In the genomic region with DNA sequence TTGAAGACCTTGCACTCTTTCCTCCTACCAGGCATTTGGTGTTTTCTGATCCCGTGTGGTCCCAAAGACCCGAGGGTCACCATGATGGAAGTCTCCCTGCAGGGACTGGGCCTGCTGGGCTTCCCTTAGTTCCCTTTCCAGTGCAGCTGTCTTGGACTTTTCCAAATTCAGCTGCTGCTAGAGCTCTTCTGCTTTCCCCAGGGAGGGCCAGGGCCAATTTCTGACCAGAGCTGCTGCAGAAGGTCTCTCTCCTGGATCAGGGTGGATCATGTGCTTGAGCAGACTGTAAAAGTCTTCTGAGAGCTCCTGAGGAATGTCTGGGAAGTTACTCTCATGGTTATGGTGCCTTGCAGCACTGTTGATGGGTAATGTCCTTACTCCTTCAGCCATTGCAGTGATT, we compare ENCODE assay signal across 22 cellular contexts. TPM values are rescaled to one million over a fixed set of nuclear protein-coding genes. Genes with fewer than 3 reads are reported as not detected.
DNase-seq lines count a peak whose midpoint lies in the region; ATAC-seq and TF ChIP-seq lines count a peak whose summit lies in the region.
"Had no signal": no experiment of that assay in that cellular context is flagged by ENCODE, and none has a peak within 500 bp of the region (broad histone marks: within the 10 kb centered on the region; RNA-seq: fewer than 3 reads in every experiment).

No MANE protein-coding gene starts in this region.

- peak overlapping the region; percentile 20; the same call in 1 of the 2 replicates for H3K4me3 ChIP-seq in BLaER1
- H3K4me3 ChIP-seq in SJCRH30, result no peak overlapping the region
- no peak overlapping the region for H3K4me3 ChIP-seq in prostate gland
- H3K4me3 ChIP-seq in H7 (ENCODE audit: insufficient read depth, low read depth, low read length), result no peak overlapping the region
- H3K4me3 ChIP-seq: A549 had no signal

- no peak for ATAC-seq in GM18907 (IDR thresholded peaks at IDR 0.05; ENCODE audit: unreplicated experiment)
- ATAC-seq: A549 had no signal

- no peak overlapping the region for H3K27ac Mint-ChIP-seq in nephron progenitor cell
- H3K27ac Mint-ChIP-seq: B cell; CD4-positive, alpha-beta T cell; IgD-negative memory B cell had no signal

- H3K27ac ChIP-seq in BLaER1, result peak overlapping the region; percentile 82
- no peak overlapping the region for H3K27ac ChIP-seq in SJCRH30
- peak overlapping the region; percentile 62 to 76 for H3K27ac ChIP-seq in prostate gland
- H3K27ac ChIP-seq: A549 had no signal

- no peak for TF ChIP-seq POLR2A in prostate gland (IDR thresholded peaks at IDR 0.05)

- no peaks in the 10 kb centered on the region for H4K20me1 ChIP-seq in BLaER1

- peak overlapping the region; percentile 73 for H3K4me2 ChIP-seq in BLaER1
- H3K4me2 ChIP-seq: A549, SK-N-SH had no signal

- H3K9me3 ChIP-seq in BLaER1 (peaks cover 58% of the 10 kb centered on the region), SJCRH30 (replicated peaks) (peaks cover 8% of the 10 kb centered on the region; the same call in 1 of the 2 replicates), prostate gland (no peaks in the 10 kb centered on the region)
- H3K9me3 ChIP-seq: A549, SK-N-SH had no signal

- TF ChIP-seq CTCF in GM20000 (IDR thresholded peaks at IDR 0.05; ENCODE audit: extremely low read depth, missing control alignments) (peak; percentile 4), prostate gland (IDR thresholded peaks at IDR 0.05) (no peak), nephron progenitor cell (IDR thresholded peaks at IDR 0.05) (no peak)

- no peaks in the 10 kb centered on the region for H3K27me3 Mint-ChIP-seq in nephron progenitor cell (ENCODE audit: low read depth, poor library complexity)
- H3K27me3 Mint-ChIP-seq: CD4-positive, alpha-beta T cell; IgD-negative memory B cell had no signal

- peaks cover 60% of the 10 kb centered on the region for H3K4me1 Mint-ChIP-seq in nephron progenitor cell

- H3K36me3 Mint-ChIP-seq in nephron progenitor cell (ENCODE audit: low read depth), result peaks cover 77% of the 10 kb centered on the region

- H3K9ac ChIP-seq in BLaER1, result no peak overlapping the region
- H3K9ac ChIP-seq: SK-N-SH had no signal

- DNase-seq in GM20000 (ENCODE audit: low spot score) (no peak), SJCRH30 (peak; percentile 34 to 45), prostate gland (ENCODE audit: low spot score) (no peak), nephron progenitor cell (no peak), activated gamma-delta T cell (lab: John Stamatoyannopoulos, UW) (no peak), H7 (no peak)
- DNase-seq: CD4-positive, alpha-beta T cell; COR-L47; DMS79; GOT3; NCI-H1694 treated with DMSO at 0.1 percent for 48 hours; NCI-H2081 treated with DMSO at 0.1 percent for 48 hours; NCI-H2171 treated with DMSO at 0.1 percent for 48 hours; NCI-H524 treated with DMSO at 0.1 percent for 48 hours; OCI-M1; SHP77 treated with DMSO at 0.1 percent for 48 hours; SK-N-SH had no signal

- H3K4me1 ChIP-seq in BLaER1 (peaks cover 92% of the 10 kb centered on the region), SJCRH30 (peaks cover 8% of the 10 kb centered on the region; the same call in 1 of the 2 replicates), prostate gland (replicated peaks) (peaks cover 25% of the 10 kb centered on the region)

- H3K27me3 ChIP-seq in BLaER1 (no peaks in the 10 kb centered on the region), SJCRH30 (no peaks in the 10 kb centered on the region), prostate gland (replicated peaks; ENCODE audit: insufficient read depth) (no peaks in the 10 kb centered on the region), H7 (ENCODE audit: control insufficient read depth, insufficient read depth, low read length) (no peaks in the 10 kb centered on the region)

- H3K4me3 Mint-ChIP-seq in nephron progenitor cell, result no peak overlapping the region
- H3K4me3 Mint-ChIP-seq: B cell; CD4-positive, alpha-beta T cell; IgD-negative memory B cell had no signal

- WGBS in prostate gland, result 78% methylated on average over 2 of the region's 2 CpGs

- intact Hi-C loops in prostate gland (cut with DNase I), result no loop called here

- peaks cover 41% of the 10 kb centered on the region for H3K9me3 Mint-ChIP-seq in nephron progenitor cell
- H3K9me3 Mint-ChIP-seq: CD4-positive, alpha-beta T cell; IgD-negative memory B cell had no signal

- H3K36me3 ChIP-seq in BLaER1 (peaks cover 38% of the 10 kb centered on the region), SJCRH30 (peaks cover 8% of the 10 kb centered on the region), prostate gland (no peaks in the 10 kb centered on the region), H7 (replicated peaks; ENCODE audit: control insufficient read depth, insufficient read depth, low read length) (no peaks in the 10 kb centered on the region)

RNA-seq across cellular contexts. Expression of a gene that starts 23.2 kb away (rescaled TPM):
- 36.5 and 38.8 TPM in 2 replicates for total RNA-seq in SJCRH30 (2014; rRNA removed; shearing (Covaris generic))
- total RNA-seq in prostate gland, result 10 to 100 TPM; 30.8 to 42.5 TPM
- total RNA-seq in H7 (2014; rRNA removed; shearing (Covaris generic)), result 11.4 and 12.9 TPM in 2 replicates
- total RNA-seq: B cell had no signal

Comparison
In these comparisons a context has a peak if more than half of its experiments do, and no peak if none do; other contexts are left out.
1. DNase-seq: peak in SJCRH30 (2 of 2); none in GM20000 (single experiment), prostate gland (single experiment), nephron progenitor cell (single experiment), activated gamma-delta T cell (single experiment) and H7 (single experiment).